10 cellular contexts compared by ENCODE assay signal in genomic region chr3:67947808-67948508, GRCh38.
DNase-seq lines count a peak whose midpoint lies in the region; ATAC-seq and TF ChIP-seq lines count a peak whose summit lies in the region.
"Had no signal": no experiment of that assay in that cellular context is flagged by ENCODE, and none has a peak within 500 bp of the region (broad histone marks: within the 10 kb centered on the region; RNA-seq: fewer than 3 reads in every experiment).

No MANE protein-coding gene starts in this region.

- DNase-seq in activated gamma-delta T cell treated with Interleukin-2 at 50 U/mL for 16 hours = peak; percentile 68
- no peak for DNase-seq in activated gamma-delta T cell (lab: John Stamatoyannopoulos, UW)
- peak; percentile 26 for DNase-seq in activated T-cell treated with anti-CD3 and anti-CD28 coated beads for 24 hours (ENCODE audit: low read depth)
- DNase-seq in iPS-NIHi11 (ENCODE audit: low spot score) = peak; percentile 27
- DNase-seq in stimulated activated naive CD8-positive, alpha-beta T cell treated with anti-CD3 and anti-CD28 coated beads, Interleukin-15, amount 100 ng/mL, for 72 hours = peak; percentile 35 to 52
- no peak for DNase-seq in germinal center (ENCODE audit: low spot score)
- no peak for DNase-seq in foreskin melanocyte
- DNase-seq in right atrium auricular region (ENCODE audit: low spot score) = no peak

- peak overlapping the region; percentile 62 to 75 for H3K4me3 Mint-ChIP-seq in stimulated activated naive CD8-positive, alpha-beta T cell treated with anti-CD3 and anti-CD28 coated beads, Interleukin-15, amount 100 ng/mL, for 72 hours

- peak overlapping the region; percentile 29 to 37 for H3K27ac Mint-ChIP-seq in stimulated activated naive CD8-positive, alpha-beta T cell treated with anti-CD3 and anti-CD28 coated beads, Interleukin-15, amount 100 ng/mL, for 72 hours

- no peaks in the 10 kb centered on the region for H3K27me3 ChIP-seq in right atrium auricular region

- H3K4me1 Mint-ChIP-seq in stimulated activated naive CD8-positive, alpha-beta T cell treated with anti-CD3 and anti-CD28 coated beads, Interleukin-15, amount 100 ng/mL, for 72 hours = peaks cover 14% of the 10 kb centered on the region

- peaks cover 23 to 36% of the 10 kb centered on the region in 2 donors for H3K9me3 Mint-ChIP-seq in stimulated activated naive CD8-positive, alpha-beta T cell treated with anti-CD3 and anti-CD28 coated beads, Interleukin-15, amount 100 ng/mL, for 72 hours

- H3K4me3 ChIP-seq in right atrium auricular region = no peak overlapping the region

- H3K4me1 ChIP-seq in right atrium auricular region = no peaks in the 10 kb centered on the region

- peak; percentile 74 for ATAC-seq in stimulated activated naive CD8-positive, alpha-beta T cell treated with anti-CD3 and anti-CD28 coated beads, Interleukin-15, amount 100 ng/mL, for 72 hours
- ATAC-seq: Panc1 had no signal

- TF ChIP-seq CTCF in right atrium auricular region (IDR thresholded peaks at IDR 0.05) = no peak

- no peaks in the 10 kb centered on the region for H3K36me3 ChIP-seq in right atrium auricular region

- no peak overlapping the region for H3K27ac ChIP-seq in right atrium auricular region
- H3K27ac ChIP-seq: epithelial cell of prostate had no signal

- H3K9me3 ChIP-seq in right atrium auricular region = no peaks in the 10 kb centered on the region

- no peaks in the 10 kb centered on the region for H3K27me3 Mint-ChIP-seq in stimulated activated naive CD8-positive, alpha-beta T cell treated with anti-CD3 and anti-CD28 coated beads, Interleukin-15, amount 100 ng/mL, for 72 hours

Comparison
In these comparisons a context has a peak if more than half of its experiments do, and no peak if none do; other contexts are left out.
1. DNase-seq: peak in activated gamma-delta T cell treated with Interleukin-2 at 50 U/mL for 16 hours (single experiment), activated T-cell treated with anti-CD3 and anti-CD28 coated beads for 24 hours (single experiment), iPS-NIHi11 (single experiment) and stimulated activated naive CD8-positive, alpha-beta T cell treated with anti-CD3 and anti-CD28 coated beads, Interleukin-15, amount 100 ng/mL, for 72 hours (2 of 2); none in activated gamma-delta T cell (single experiment), germinal center (single experiment), foreskin melanocyte (single experiment) and right atrium auricular region (single experiment).